Comparison of ENCODE assay signal across 1 cellular context in genomic region chr5:17020586-17021362, GRCh38.
TF ChIP-seq lines count a peak whose summit lies in the region.

No MANE protein-coding gene starts in this region.

TF ChIP-seq in GM12878, 131 proteins besides CTCF, POLR2A, EP300 and RAD21 (continued from another document):
- no peak for TF ChIP-seq BCL3 (IDR thresholded peaks at IDR 0.05; ENCODE audit: borderline replicate concordance, insufficient read depth, low read depth, low read length, poor library complexity, severe bottlenecking)
- TF ChIP-seq SPI1 (IDR thresholded peaks at IDR 0.05; ENCODE audit: borderline replicate concordance, insufficient read depth, low read depth, low read length) = no peak
- TF ChIP-seq SUPT20H (IDR thresholded peaks at IDR 0.05; ENCODE audit: borderline replicate concordance, control insufficient read depth, low read depth, low read length) = no peak
- no peak for TF ChIP-seq SKIL (IDR thresholded peaks at IDR 0.05; ENCODE audit: low read depth, poor library complexity, severe bottlenecking)
